8 cellular contexts compared by ENCODE assay signal in the genomic region with DNA sequence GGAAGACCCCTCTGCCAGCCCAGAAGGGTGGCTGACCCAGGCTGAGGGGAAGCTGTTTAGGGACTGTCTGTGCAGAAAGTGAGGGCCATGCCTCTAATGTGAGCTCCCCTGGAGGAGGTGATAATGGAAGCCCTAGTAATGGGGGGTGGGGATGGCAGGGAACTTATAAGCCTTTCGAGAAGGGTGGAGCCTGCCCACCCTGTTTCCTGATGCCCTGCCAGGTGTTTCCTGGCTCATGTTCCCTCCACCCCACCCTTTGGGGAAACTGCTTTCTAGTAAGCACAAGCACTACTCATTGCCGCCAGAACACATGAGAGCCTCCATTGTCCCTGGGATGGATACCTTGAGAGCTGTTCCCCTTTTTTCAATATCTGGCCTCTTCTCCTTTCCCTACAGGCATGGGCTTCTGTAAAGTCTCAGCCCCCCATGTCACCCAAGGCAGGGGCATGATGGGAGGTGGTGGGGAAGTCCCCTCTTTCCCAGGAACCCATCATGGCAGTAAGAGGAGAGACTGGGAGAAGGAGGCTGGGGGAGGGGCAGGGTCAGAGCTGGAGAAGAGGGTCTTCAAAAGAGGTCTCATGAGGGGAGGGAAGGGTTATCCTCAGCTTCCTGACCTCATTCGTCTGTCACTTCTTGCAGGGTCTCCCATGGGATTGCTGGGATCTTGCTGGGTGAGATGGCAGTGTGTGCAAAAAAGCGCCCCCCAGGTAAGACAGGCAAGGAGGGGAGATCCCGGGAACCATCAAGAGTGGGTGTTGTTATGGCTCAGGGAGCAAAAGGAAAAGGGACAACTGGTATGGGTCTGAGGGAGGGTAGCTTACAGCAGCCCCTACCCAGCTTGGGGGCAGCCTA. TPM values are rescaled to one million over a fixed set of nuclear protein-coding genes. Genes with fewer than 3 reads are reported as not detected.
DNase-seq lines count a peak whose midpoint lies in the region; ATAC-seq, FAIRE-seq and TF ChIP-seq lines count a peak whose summit lies in the region.
"Had no signal": no experiment of that assay in that cellular context is flagged by ENCODE, and none has a peak within 500 bp of the region (broad histone marks: within the 10 kb centered on the region; RNA-seq: fewer than 3 reads in every experiment).

No MANE protein-coding gene starts in this region.

- H3K9me3 ChIP-seq in GM12878 (replicated peaks; ENCODE audit: control insufficient read depth, insufficient read depth, low read length) (no peaks in the 10 kb centered on the region), mesenchymal stem cell (ENCODE audit: control insufficient read depth, low read length) (no peaks in the 10 kb centered on the region)

- intact Hi-C loops in GM12878 (cut with micrococcal nuclease; ENCODE audit: unreplicated experiment) = loop anchor here (5.0 kb wide), 1 partner anchor 115 kb away; no protein-coding TSS in a partner anchor

- H3K79me1 ChIP-seq in mesenchymal stem cell (replicated peaks; ENCODE audit: low read length, poor library complexity, severe bottlenecking) = peaks cover 15% of the 10 kb centered on the region

- H2AK5ac ChIP-seq in mesenchymal stem cell (ENCODE audit: low read length, severe bottlenecking) = peak overlapping the region; percentile 24

- in situ Hi-C loops in GM12878 (cut with MboI) = no loop called here

- no peak overlapping the region for H4K91ac ChIP-seq in mesenchymal stem cell (ENCODE audit: low read length)

- no peak for TF ChIP-seq CTCF in GM12878 (IDR thresholded peaks at IDR 0.05 in 2 of 3, conservative IDR thresholded peaks at IDR 0.05 in 1 of 3; ENCODE audit: control insufficient read depth in 2 of 3, extremely low read depth in 1 of 3, insufficient read depth in 1 of 3, low read depth in 3 of 3, low read length in 3 of 3)

- H3K4me3 ChIP-seq in GM12878 = peak overlapping the region; percentile 77
- H3K4me3 ChIP-seq in mesenchymal stem cell (ENCODE audit: insufficient read depth in 1 of 2, low read depth in 1 of 2, low read length in 2 of 2) = peak overlapping the region; percentile 27 to 73

- peaks cover 4% of the 10 kb centered on the region for H3K79me2 ChIP-seq in GM12878 (ENCODE audit: control insufficient read depth, insufficient read depth, low read length)

- H3K4ac ChIP-seq in mesenchymal stem cell (ENCODE audit: low read depth in 1 of 2, low read length in 2 of 2) = peak overlapping the region in 1 of 2 experiments; percentile 38

- peak overlapping the region; percentile 22 for H4K8ac ChIP-seq in mesenchymal stem cell (ENCODE audit: low read length)

- H3K18ac ChIP-seq in mesenchymal stem cell (ENCODE audit: low read depth in 1 of 2, low read length in 2 of 2) = peak overlapping the region in 1 of 2 experiments; percentile 76

- ATAC-seq in GM12878 (peak; percentile 3), HG03565 (IDR thresholded peaks at IDR 0.05; ENCODE audit: unreplicated experiment) (no peak)

- CTCF ChIA-PET in GM12878 (lab: Yijun Ruan, JAX) = interaction anchor here (0.8 to 6.7 kb wide), 11 partner anchors 7 to 219 kb away, joined by 3 to 104 read pairs (median 4); no protein-coding TSS in a partner anchor

- peak overlapping the region; percentile 26 for H2BK15ac ChIP-seq in mesenchymal stem cell (ENCODE audit: low read depth, poor library complexity, severe bottlenecking)

- TF ChIP-seq POLR2A in GM12878 (IDR thresholded peaks at IDR 0.05; ENCODE audit: low read depth, low read length) = no peak

- no peak for TF ChIP-seq EP300 in GM12878 (IDR thresholded peaks at IDR 0.05; ENCODE audit: borderline replicate concordance in 1 of 2, control insufficient read depth in 1 of 2, low read depth in 2 of 2, low read length in 2 of 2)

- H3K4me2 ChIP-seq in GM12878 (ENCODE audit: control insufficient read depth, insufficient read depth) = peak overlapping the region; percentile 98
- peak overlapping the region; percentile 85 for H3K4me2 ChIP-seq in mesenchymal stem cell (ENCODE audit: low read length, poor library complexity, severe bottlenecking)

- no peak for FAIRE-seq in GM12878 (lab: Jason Lieb, UNC)

- TF ChIP-seq RAD21 in GM12878 (IDR thresholded peaks at IDR 0.05; ENCODE audit: insufficient read depth, low read depth, low read length) = no peak

- RAD21 ChIA-PET in GM12878 (lab: Charles Lee; ENCODE audit: unreplicated experiment) = interaction anchor here (0.7 to 3.8 kb wide), 8 partner anchors 7 to 154 kb away, joined by 3 to 43 read pairs (median 5); no protein-coding TSS in a partner anchor

- H2AFZ ChIP-seq in GM12878 (ENCODE audit: control insufficient read depth, low read depth, low read length) (no peak overlapping the region), mesenchymal stem cell (ENCODE audit: low read depth, low read length) (no peak overlapping the region)

- H3K9ac ChIP-seq in GM12878 (ENCODE audit: control insufficient read depth, insufficient read depth, low read length) (peak overlapping the region; percentile 40; the same call in 1 of the 2 replicates), mesenchymal stem cell (ENCODE audit: low read length) (peak overlapping the region; percentile 100)

- H4K20me1 ChIP-seq in GM12878 (ENCODE audit: control insufficient read depth, insufficient read depth) = no peaks in the 10 kb centered on the region

- H3K14ac ChIP-seq in mesenchymal stem cell (ENCODE audit: low read length in 2 of 2) = no peak overlapping the region

- SMC1A ChIA-PET in GM12878 (lab: Charles Lee; ENCODE audit: uncharacterized antibody, unreplicated experiment) = interaction anchor here (0.6 to 4.2 kb wide), 4 partner anchors 8 to 219 kb away, joined by 3 to 39 read pairs (median 4); no protein-coding TSS in a partner anchor

- peak overlapping the region in 1 of 2 experiments; percentile 73 for H3K23ac ChIP-seq in mesenchymal stem cell (ENCODE audit: low read length in 2 of 2)

- H2BK120ac ChIP-seq in mesenchymal stem cell (ENCODE audit: low read depth, low read length) = peak overlapping the region; percentile 19

- POLR2A ChIA-PET in GM12878 (lab: Charles Lee) = interaction anchor here (0.5 to 1.4 kb wide), 6 partner anchors 23 to 401 kb away, joined by 3 to 6 read pairs (median 4); no protein-coding TSS in a partner anchor

- H3K4me1 ChIP-seq in GM12878 (ENCODE audit: control insufficient read depth, insufficient read depth, low read length) (peaks cover 23% of the 10 kb centered on the region), mesenchymal stem cell (ENCODE audit: control insufficient read depth, insufficient read depth, low read depth, low read length) (peaks cover 34% of the 10 kb centered on the region)

- DNase-seq in GDM1 (lab: John Stamatoyannopoulos, UW) (peak; percentile 83), Kasumi-1 (lab: John Stamatoyannopoulos, UW) (peak; percentile 35 to 42), GM12878 (ENCODE audit: low read depth, low spot score) (no peak), mesenchymal stem cell (no peak), SW480 (ENCODE audit: low spot score) (no peak), LoVo (ENCODE audit: low spot score) (no peak)

- WGBS in GM12878 (ENCODE audit: insufficient coverage, insufficient replicate concordance, low lambda C conversion rate, missing lambda C conversion rate) = 17% methylated on average over 5 of the region's 5 CpGs
- 73% methylated on average over 5 of the region's 5 CpGs for WGBS in mesenchymal stem cell

- H3K27me3 ChIP-seq in GM12878 (replicated peaks in 1 of 2; ENCODE audit: control insufficient read depth in 2 of 2, insufficient read depth in 2 of 2, low read length in 1 of 2) = no peaks in the 10 kb centered on the region
- peaks cover 13% of the 10 kb centered on the region in 2 experiments for H3K27me3 ChIP-seq in mesenchymal stem cell (ENCODE audit: control insufficient read depth in 1 of 2, insufficient read depth in 1 of 2, low read length in 2 of 2)

- BruUV-seq in GM12878 (replicated peaks; lab: Mats Ljungman, UMichigan) = no TSS peak

- H2BK5ac ChIP-seq in mesenchymal stem cell (ENCODE audit: low read depth, low read length, poor library complexity, severe bottlenecking) = no peak overlapping the region

- H3K36me3 ChIP-seq in GM12878 (ENCODE audit: control insufficient read depth in 2 of 2, insufficient read depth in 2 of 2, low read length in 1 of 2) = peaks cover 0 to 7% of the 10 kb centered on the region in 2 experiments; a peak in 2 of 4 replicates
- peaks cover 21 to 33% of the 10 kb centered on the region in 2 experiments for H3K36me3 ChIP-seq in mesenchymal stem cell (ENCODE audit: control insufficient read depth in 1 of 2, insufficient read depth in 2 of 2, low read depth in 1 of 2, low read length in 2 of 2)

- no peak overlapping the region for H2BK12ac ChIP-seq in mesenchymal stem cell (ENCODE audit: low read length in 2 of 2)

- H3K27ac ChIP-seq in GM12878 (ENCODE audit: control insufficient read depth, insufficient read depth) (no peak overlapping the region), mesenchymal stem cell (ENCODE audit: low read length, poor library complexity, severe bottlenecking) (no peak overlapping the region)

RNA-seq across cellular contexts. Expression of a gene that starts 2.4 kb away (rescaled TPM):
- 32.5 and 33.7 TPM in 2 replicates for total RNA-seq in GM12878 (2013; cell fraction: nucleolus; rRNA removed)
- total RNA-seq in GM12878 (2014; rRNA removed) = 51.1 and 61.8 TPM in 2 replicates
- 20.1 and 21.2 TPM in 2 replicates for total RNA-seq in GM12878 (2014; rRNA removed; fragmentation: Illumina TruSeq; extraction: Trizol)
- total RNA-seq in GM12878 (2021) = 37.1 and 39.7 TPM in 2 replicates
- polyA plus RNA-seq in GM12878 (2011; ENCODE audit: low read depth) = 5.0 TPM
- 4.5 and 6.1 TPM in 2 replicates for polyA plus RNA-seq in GM12878 (2011; rRNA removed)
- polyA plus RNA-seq in GM12878 (2011; cell fraction: cytosol; rRNA removed) = 11.0 TPM in 2 replicates
- 20.0 and 24.3 TPM in 2 replicates for polyA plus RNA-seq in GM12878 (2011; cell fraction: nucleus; rRNA removed)
- polyA plus RNA-seq in GM12878 (2012) = 6.5 and 8.2 TPM in 2 replicates
- 15.2 and 20.2 TPM in 2 replicates for polyA plus RNA-seq in GM12878 (2014; fragmentation: Illumina TruSeq; extraction: Trizol)
- polyA plus RNA-seq in GM12878 (2014; fragmentation: Nextera tagmentation; extraction: Ambion mirVana) = under 1 TPM; 0.44 to 0.82 TPM
- polyA plus RNA-seq in GM12878 (2014; rRNA removed) = 38.8 and 51.7 TPM in 2 replicates
- polyA plus RNA-seq in GM12878 (2016; fragmentation: Nextera tagmentation; extraction: Ambion mirVana) = 1 to 10 TPM; 7.8 to 9.7 TPM
- 10.5 and 11.7 TPM in 2 replicates for polyA minus RNA-seq in GM12878 (2011; rRNA and poly(A)+ RNA removed)
- polyA minus RNA-seq in GM12878 (2011; cell fraction: cytosol; rRNA and poly(A)+ RNA removed) = 3.6 and 4.0 TPM in 2 replicates
- 7.0 and 10.1 TPM in 2 replicates for polyA minus RNA-seq in GM12878 (2011; cell fraction: nucleus; rRNA and poly(A)+ RNA removed)
- polyA plus RNA-seq in mesenchymal stem cell (2013, experiment 1 of 2) = 50.2 TPM
- polyA plus RNA-seq in mesenchymal stem cell (2013, experiment 2 of 2) = 47.9 TPM

RNA-seq across cellular contexts. Expression of a gene that starts 6.8 kb away (rescaled TPM):
- not detected in 2 replicates for total RNA-seq in GM12878 (2013; cell fraction: nucleolus; rRNA removed)
- total RNA-seq in GM12878 (2014; rRNA removed) (not detected in 2 replicates), GM12878 (2014; rRNA removed; fragmentation: Illumina TruSeq; extraction: Trizol) (not detected in 2 replicates), GM12878 (2021) (not detected in 2 replicates)
- not detected for polyA plus RNA-seq in GM12878 (2011; ENCODE audit: low read depth)
- polyA plus RNA-seq in GM12878 (2011; rRNA removed) (not detected in 2 replicates), GM12878 (2014; fragmentation: Illumina TruSeq; extraction: Trizol) (not detected in 2 replicates), GM12878 (2014; fragmentation: Nextera tagmentation; extraction: Ambion mirVana) (not detected), GM12878 (2014; rRNA removed) (not detected in 2 replicates), GM12878 (2016; fragmentation: Nextera tagmentation; extraction: Ambion mirVana) (not detected)
- polyA plus RNA-seq in GM12878 (2011; cell fraction: cytosol; rRNA removed) = not detected in 2 replicates
- not detected in 2 replicates for polyA plus RNA-seq in GM12878 (2011; cell fraction: nucleus; rRNA removed)
- not detected in 2 replicates for polyA plus RNA-seq in GM12878 (2012)
- not detected in 2 replicates for polyA minus RNA-seq in GM12878 (2011; rRNA and poly(A)+ RNA removed)
- polyA minus RNA-seq in GM12878 (2011; cell fraction: cytosol; rRNA and poly(A)+ RNA removed) = not detected in 2 replicates
- not detected in 2 replicates for polyA minus RNA-seq in GM12878 (2011; cell fraction: nucleus; rRNA and poly(A)+ RNA removed)
- not detected for polyA plus RNA-seq in mesenchymal stem cell (2013, experiment 1 of 2)
- polyA plus RNA-seq in mesenchymal stem cell (2013, experiment 2 of 2) = not detected
- total RNA-seq: activated CD8-positive, alpha-beta memory T cell treated with anti-CD3 and anti-CD28 coated beads for 36 hours had no signal

RNA-seq across cellular contexts. Expression of a gene that starts 55.3 kb away (rescaled TPM):
- total RNA-seq in GM12878 (2013; cell fraction: nucleolus; rRNA removed) = 18.6 and 24.9 TPM in 2 replicates
- total RNA-seq in GM12878 (2014; rRNA removed) (145 and 146 TPM in 2 replicates), GM12878 (2014; rRNA removed; fragmentation: Illumina TruSeq; extraction: Trizol) (141 and 145 TPM in 2 replicates), GM12878 (2021) (95.3 and 99.4 TPM in 2 replicates)
- polyA plus RNA-seq in GM12878 (2011; ENCODE audit: low read depth) = 60.1 TPM
- polyA plus RNA-seq in GM12878 (2011; rRNA removed) (100 and 142 TPM in 2 replicates), GM12878 (2014; fragmentation: Illumina TruSeq; extraction: Trizol) (145 and 177 TPM in 2 replicates), GM12878 (2014; fragmentation: Nextera tagmentation; extraction: Ambion mirVana) (100 to 1,000 TPM; 249 to 288 TPM), GM12878 (2014; rRNA removed) (148 and 149 TPM in 2 replicates), GM12878 (2016; fragmentation: Nextera tagmentation; extraction: Ambion mirVana) (100 to 1,000 TPM; 160 to 169 TPM)
- polyA plus RNA-seq in GM12878 (2011; cell fraction: cytosol; rRNA removed) = 123 and 126 TPM in 2 replicates
- 83.9 and 130 TPM in 2 replicates for polyA plus RNA-seq in GM12878 (2011; cell fraction: nucleus; rRNA removed)
- 100 and 109 TPM in 2 replicates for polyA plus RNA-seq in GM12878 (2012)
- polyA minus RNA-seq in GM12878 (2011; rRNA and poly(A)+ RNA removed) = 53.5 and 83.3 TPM in 2 replicates
- 22.9 and 29.2 TPM in 2 replicates for polyA minus RNA-seq in GM12878 (2011; cell fraction: cytosol; rRNA and poly(A)+ RNA removed)
- 15.5 and 22.0 TPM in 2 replicates for polyA minus RNA-seq in GM12878 (2011; cell fraction: nucleus; rRNA and poly(A)+ RNA removed)
- polyA plus RNA-seq in mesenchymal stem cell (2013, experiment 1 of 2) = 83.7 TPM
- polyA plus RNA-seq in mesenchymal stem cell (2013, experiment 2 of 2) = 81.9 TPM

Comparison
In these comparisons a context has a peak if more than half of its experiments do, and no peak if none do; other contexts are left out.
1. DNase-seq: peak in GDM1 (single experiment) and Kasumi-1 (2 of 2); none in GM12878 (single experiment), mesenchymal stem cell (single experiment), SW480 (single experiment) and LoVo (single experiment).